17 cellular contexts compared by ENCODE assay signal in genomic region chr10:24451325-24451820, GRCh38.
DNase-seq lines count a peak whose midpoint lies in the region; ATAC-seq and TF ChIP-seq lines count a peak whose summit lies in the region.
"Had no signal": no experiment of that assay in that cellular context is flagged by ENCODE, and none has a peak within 500 bp of the region (broad histone marks: within the 10 kb centered on the region; RNA-seq: fewer than 3 reads in every experiment).

No MANE protein-coding gene starts in this region.

- H3K4me3 Mint-ChIP-seq in immature natural killer cell (no peak overlapping the region), HFFc6 (no peak overlapping the region)
- H3K4me3 Mint-ChIP-seq: stimulated activated memory B cell treated with anti-CD40 and anti-IgM and Interleukin-4, amounts not matched to agents 10 μg/mL and 1 μg/mL and 100 μg/mL, for 72 hours; T-helper 2 cell treated with Interferon-gamma antibody and Interleukin-4, amounts not matched to agents 5 μg/mL and 100 μg/mL, for 36 hours had no signal

- H3K79me2 ChIP-seq in trophoblast cell (ENCODE audit: control insufficient read depth, insufficient read depth, low read length, poor library complexity) = peaks cover 3% of the 10 kb centered on the region

- H2BK5ac ChIP-seq in trophoblast cell (ENCODE audit: low read depth, low read length, poor library complexity) = no peak overlapping the region

- no peak overlapping the region for H2BK120ac ChIP-seq in trophoblast cell (ENCODE audit: insufficient read depth, low read length, poor library complexity)

- no peaks in the 10 kb centered on the region for H3K4me1 Mint-ChIP-seq in immature natural killer cell
- peaks cover 75% of the 10 kb centered on the region for H3K4me1 Mint-ChIP-seq in HFFc6 (ENCODE audit: low read depth)
- H3K4me1 Mint-ChIP-seq: stimulated activated memory B cell treated with anti-CD40 and anti-IgM and Interleukin-4, amounts not matched to agents 10 μg/mL and 1 μg/mL and 100 μg/mL, for 72 hours had no signal

- peaks cover 5 to 6% of the 10 kb centered on the region in 2 experiments for H3K4me1 ChIP-seq in trophoblast cell (ENCODE audit: control insufficient read depth in 1 of 2, insufficient read depth in 2 of 2, low read length in 2 of 2)
- peaks cover 0 to 1% of the 10 kb centered on the region in 2 donors for H3K4me1 ChIP-seq in aorta (ENCODE audit: control insufficient read depth in 1 of 2, insufficient read depth in 2 of 2, low read length in 2 of 2)

- H3K36me3 Mint-ChIP-seq in immature natural killer cell (no peaks in the 10 kb centered on the region), HFFc6 (ENCODE audit: low read depth) (no peaks in the 10 kb centered on the region)
- H3K36me3 Mint-ChIP-seq: stimulated activated memory B cell treated with anti-CD40 and anti-IgM and Interleukin-4, amounts not matched to agents 10 μg/mL and 1 μg/mL and 100 μg/mL, for 72 hours had no signal

- intact Hi-C loops in aorta (cut with DNase I) = no loop called here

- ATAC-seq in aorta (ENCODE audit: low FRiP score) = no peak
- ATAC-seq: lower lobe of right lung; pancreas; stimulated activated memory B cell treated with anti-CD40 and anti-IgM and Interleukin-4, amounts not matched to agents 10 μg/mL and 1 μg/mL and 100 μg/mL, for 72 hours had no signal

- no peak for TF ChIP-seq CTCF in choroid plexus epithelial cell (conservative IDR thresholded peaks at IDR 0.05; ENCODE audit: low read depth, low read length)
- TF ChIP-seq CTCF in HFFc6 (IDR thresholded peaks at IDR 0.05) = no peak

- H3K9me3 ChIP-seq in trophoblast cell (ENCODE audit: insufficient read depth, low read depth, low read length) (no peaks in the 10 kb centered on the region), aorta (ENCODE audit: control insufficient read depth, low read length) (no peaks in the 10 kb centered on the region)
- H3K9me3 ChIP-seq: lower lobe of right lung, pancreas had no signal

- H3K9me3 Mint-ChIP-seq in immature natural killer cell (peaks cover 0 to 3% (median 0%) of the 10 kb centered on the region in 6 donors), HFFc6 (no peaks in the 10 kb centered on the region)
- H3K9me3 Mint-ChIP-seq: stimulated activated memory B cell treated with anti-CD40 and anti-IgM and Interleukin-4, amounts not matched to agents 10 μg/mL and 1 μg/mL and 100 μg/mL, for 72 hours; T-helper 2 cell treated with Interferon-gamma antibody and Interleukin-4, amounts not matched to agents 5 μg/mL and 100 μg/mL, for 36 hours had no signal

- no peak overlapping the region for H3K23ac ChIP-seq in trophoblast cell (ENCODE audit: low read length)

- H3K79me1 ChIP-seq in trophoblast cell (ENCODE audit: low read length) = peaks cover 4% of the 10 kb centered on the region

- no peak overlapping the region for H4K91ac ChIP-seq in trophoblast cell (ENCODE audit: low read depth, low read length)

- H3K14ac ChIP-seq in trophoblast cell (ENCODE audit: low read length) = no peak overlapping the region

- H3K4me3 ChIP-seq in choroid plexus epithelial cell (ENCODE audit: low read depth, low read length) (peak overlapping the region; percentile 53), trophoblast cell (ENCODE audit: low read depth, low read length) (no peak overlapping the region), aorta (ENCODE audit: low read length in 2 of 2) (no peak overlapping the region)
- H3K4me3 ChIP-seq: lower lobe of right lung, pancreas had no signal

- H4K12ac ChIP-seq in trophoblast cell (ENCODE audit: low read depth, low read length) = no peak overlapping the region

- WGBS in trophoblast cell (ENCODE audit: extremely low coverage, insufficient coverage, insufficient read length) = no CpG with 5 or more reads among the region's 4 CpGs
- 85 to 88% methylated on average over 4 of the region's 4 CpGs for WGBS in aorta, 2 donors

- H3K36me3 ChIP-seq in trophoblast cell (ENCODE audit: control insufficient read depth in 1 of 2, insufficient read depth in 2 of 2, low read length in 2 of 2) = peaks cover 10 to 20% of the 10 kb centered on the region in 2 experiments
- no peaks in the 10 kb centered on the region for H3K36me3 ChIP-seq in aorta (ENCODE audit: control insufficient read depth in 1 of 2, insufficient read depth in 2 of 2, low read length in 1 of 2)
- H3K36me3 ChIP-seq: lower lobe of right lung, pancreas had no signal

- H3K27me3 Mint-ChIP-seq in immature natural killer cell (ENCODE audit: low read depth in 3 of 3) = peaks cover 2 to 4% (median 4%) of the 10 kb centered on the region in 3 donors
- peaks cover 4% of the 10 kb centered on the region; the same call in 1 of the 2 replicates for H3K27me3 Mint-ChIP-seq in HFFc6 (ENCODE audit: insufficient read depth)

- H4K8ac ChIP-seq in trophoblast cell (ENCODE audit: low read depth, low read length) = no peak overlapping the region

- no peak overlapping the region for H3K9ac ChIP-seq in trophoblast cell (ENCODE audit: low read length)

- H3K27me3 ChIP-seq in trophoblast cell (ENCODE audit: insufficient read depth, low read length) (no peaks in the 10 kb centered on the region), aorta (ENCODE audit: control insufficient read depth in 1 of 2, insufficient read depth in 2 of 2, low read length in 1 of 2) (no peaks in the 10 kb centered on the region)
- H3K27me3 ChIP-seq: pancreas had no signal

- H3K4me2 ChIP-seq in trophoblast cell (ENCODE audit: low read length) = no peak overlapping the region

- no peak overlapping the region for H2AFZ ChIP-seq in trophoblast cell (ENCODE audit: insufficient read depth, low read length, poor library complexity)

- peak overlapping the region; percentile 33 for H3K18ac ChIP-seq in trophoblast cell (ENCODE audit: low read length)

- no peak overlapping the region for H2BK12ac ChIP-seq in trophoblast cell (ENCODE audit: low read length)

- no peak overlapping the region for H2AK5ac ChIP-seq in trophoblast cell (ENCODE audit: low read length)

- H3K27ac Mint-ChIP-seq in immature natural killer cell (no peak overlapping the region), HFFc6 (no peak overlapping the region)
- H3K27ac Mint-ChIP-seq: stimulated activated memory B cell treated with anti-CD40 and anti-IgM and Interleukin-4, amounts not matched to agents 10 μg/mL and 1 μg/mL and 100 μg/mL, for 72 hours; T-helper 2 cell treated with Interferon-gamma antibody and Interleukin-4, amounts not matched to agents 5 μg/mL and 100 μg/mL, for 36 hours had no signal

- no peak overlapping the region for H3K27ac ChIP-seq in trophoblast cell (ENCODE audit: low read depth, low read length)
- no peak overlapping the region for H3K27ac ChIP-seq in aorta (ENCODE audit: low read depth in 1 of 2, low read length in 2 of 2)
- H3K27ac ChIP-seq: C4-2B, epithelial cell of prostate, lower lobe of right lung, pancreas had no signal

- DNase-seq in DMS 273 treated with DMSO at 0.1 percent for 48 hours (lab: John Stamatoyannopoulos, UW) (peak; percentile 37), NCI-H2227 treated with DMSO at 0.1 percent for 48 hours (lab: John Stamatoyannopoulos, UW) (peak; percentile 61), choroid plexus epithelial cell (ENCODE audit: low read depth) (peak; percentile 48), trophoblast cell (no peak), immature natural killer cell (no peak), aorta (no peak), HFFc6 (no peak), hippocampal formation (lab: John Stamatoyannopoulos, UW) (no peak)
- DNase-seq: activated CD8-positive, alpha-beta memory T cell treated with anti-CD3 and anti-CD28 coated beads, Interleukin-2, amount 50 U/mL, for 48 hours; hypothalamus; lower lobe of right lung; NCI-H226; pancreas had no signal

- no peak overlapping the region for H3K4ac ChIP-seq in trophoblast cell (ENCODE audit: low read depth, low read length)

Comparison
In these comparisons a context has a peak if more than half of its experiments do, and no peak if none do; other contexts are left out.
1. DNase-seq: peak in DMS 273 treated with DMSO at 0.1 percent for 48 hours (single experiment), NCI-H2227 treated with DMSO at 0.1 percent for 48 hours (single experiment) and choroid plexus epithelial cell (single experiment); none in trophoblast cell (0 of 2), immature natural killer cell (0 of 3), aorta (0 of 2), HFFc6 (single experiment) and hippocampal formation (0 of 2).